Comparison of ENCODE assay signal across 9 cellular contexts in genomic region chr7:101060992-101061391, GRCh38. TPM values are rescaled to one million over a fixed set of nuclear protein-coding genes. Genes with fewer than 3 reads are reported as not detected.
"Had no signal": no experiment of that assay in that cellular context is flagged by ENCODE, and none has a peak within 500 bp of the region (broad histone marks: within the 10 kb centered on the region; RNA-seq: fewer than 3 reads in every experiment).

No MANE protein-coding gene starts in this region.

- H3K4me3 ChIP-seq: GM12878 had no signal

- DNase-seq: GDM1, GF-D8 had no signal

- FAIRE-seq: G401.6, GM12878, GM12891, GM12892, GM18507, GM19239 had no signal

- ATAC-seq: GM12878 had no signal

RNA-seq across cellular contexts. Expression of gene MUC17, which starts 41.1 kb away (rescaled TPM):
- total RNA-seq: G401, GM12878 had no signal
